8 cellular contexts compared by ENCODE assay signal in genomic region chr14:36520601-36521525, GRCh38. TPM values are rescaled to one million over a fixed set of nuclear protein-coding genes. Genes with fewer than 3 reads are reported as not detected.
DNase-seq lines count a peak whose midpoint lies in the region; ATAC-seq and TF ChIP-seq lines count a peak whose summit lies in the region.

No MANE protein-coding gene starts in this region.

- WGBS in H9 (ENCODE audit: extremely low coverage, insufficient read length, low lambda C conversion rate) = no CpG with 5 or more reads among the region's 63 CpGs
- 2% methylated on average over 62 of the region's 63 CpGs for WGBS in smooth muscle cell (ENCODE audit: low lambda C conversion rate)

- H3K27ac Mint-ChIP-seq in H9 = no peak overlapping the region

- H3K4me1 ChIP-seq in H9 (ENCODE audit: insufficient read depth, low read length) = no peaks in the 10 kb centered on the region
- H3K4me1 ChIP-seq in Panc1 (ENCODE audit: control insufficient read depth, insufficient read depth, low read length) = no peaks in the 10 kb centered on the region; the same call in 1 of the 2 replicates
- H3K4me1 ChIP-seq in smooth muscle cell (ENCODE audit: low read depth) = peaks cover 25% of the 10 kb centered on the region

- peak; percentile 64 for TF ChIP-seq CTCF in C4-2B (conservative IDR thresholded peaks at IDR 0.05)
- TF ChIP-seq CTCF in H9 (conservative IDR thresholded peaks at IDR 0.05) = peak; percentile 48
- TF ChIP-seq CTCF in Panc1 (IDR thresholded peaks at IDR 0.05) = peak; percentile 65
- TF ChIP-seq CTCF in smooth muscle cell (IDR thresholded peaks at IDR 0.05; ENCODE audit: borderline replicate concordance, insufficient read depth, poor library complexity, severe bottlenecking) = peak; percentile 27

- no peaks in the 10 kb centered on the region for H3K79me1 ChIP-seq in H9 (ENCODE audit: insufficient read depth, low read depth, low read length, poor library complexity, severe bottlenecking)

- peaks cover 2 to 7% of the 10 kb centered on the region in 2 experiments; a peak in 4 of 5 replicates for H3K9me3 Mint-ChIP-seq in H9

- intact Hi-C loops in Panc1 (cut with micrococcal nuclease; ENCODE audit: unreplicated experiment) = no loop called here

- peak; percentile 74 for DNase-seq in H9
- DNase-seq in Panc1 (ENCODE audit: low read depth, low spot score) = no peak
- DNase-seq in fibroblast of peridontal ligament (ENCODE audit: extremely low read depth) = peak; percentile 7
- DNase-seq in smooth muscle cell (lab: John Stamatoyannopoulos, UW; ENCODE audit: unreplicated experiment) = no peak
- DNase-seq in OCI-M2 (lab: John Stamatoyannopoulos, UW; ENCODE audit: unreplicated experiment) = no peak
- no peak for DNase-seq in anterior cingulate cortex (lab: John Stamatoyannopoulos, UW)

- H3K14ac ChIP-seq in H9 (ENCODE audit: insufficient read depth, low read length) = no peak overlapping the region

- H4K91ac ChIP-seq in H9 (ENCODE audit: insufficient read length, low read depth, low read length) = no peak overlapping the region

- H3K4me3 ChIP-seq in Panc1 (ENCODE audit: low read depth in 2 of 2, low read length in 2 of 2) (peak overlapping the region; percentile 33 to 46), smooth muscle cell (peak overlapping the region; percentile 17)

- no peak overlapping the region for H4K8ac ChIP-seq in H9 (replicated peaks; ENCODE audit: insufficient read length, low read depth, low read length)

- H3F3A ChIP-seq in smooth muscle cell (ENCODE audit: low read depth) = no peaks in the 10 kb centered on the region

- no peak overlapping the region for H2AK5ac ChIP-seq in H9 (ENCODE audit: insufficient read length, low read length)

- H3K27me3 Mint-ChIP-seq in H9 (ENCODE audit: low read depth) = peaks cover 98% of the 10 kb centered on the region

- H3K4me1 Mint-ChIP-seq in H9 = peaks cover 11 to 30% of the 10 kb centered on the region in 2 experiments

- H3K27me3 ChIP-seq in H9 (ENCODE audit: insufficient read depth, low read length) (peaks cover 91% of the 10 kb centered on the region), Panc1 (ENCODE audit: control insufficient read depth, insufficient read depth, low read length) (peaks cover 2% of the 10 kb centered on the region; the same call in 1 of the 2 replicates), smooth muscle cell (ENCODE audit: low read depth) (peaks cover 100% of the 10 kb centered on the region)

- H4K5ac ChIP-seq in H9 (ENCODE audit: insufficient read length, low read depth, low read length) = no peak overlapping the region

- H2AFZ ChIP-seq in H9 (ENCODE audit: low read length) = no peak overlapping the region
- no peak overlapping the region for H2AFZ ChIP-seq in smooth muscle cell (ENCODE audit: low read depth)

- H3T11ph ChIP-seq in H9 (ENCODE audit: low read length) = no peak overlapping the region

- H2BK12ac ChIP-seq in H9 (ENCODE audit: insufficient read length, low read depth, low read length) = no peak overlapping the region

- no peak overlapping the region for H2BK5ac ChIP-seq in H9 (ENCODE audit: insufficient read length, low read length)

- H2BK120ac ChIP-seq in H9 (ENCODE audit: low read depth, low read length, poor library complexity, severe bottlenecking) = no peak overlapping the region

- H3K79me2 ChIP-seq in H9 (ENCODE audit: insufficient read depth, low read length) (no peaks in the 10 kb centered on the region), smooth muscle cell (ENCODE audit: low read depth) (no peaks in the 10 kb centered on the region)

- peaks cover 7% of the 10 kb centered on the region for H3K23me2 ChIP-seq in H9 (ENCODE audit: insufficient read length, low read depth, low read length, poor library complexity, severe bottlenecking)

- H3K36me3 Mint-ChIP-seq in H9 (ENCODE audit: insufficient read depth in 1 of 3, low read depth in 3 of 3) = peaks cover 0 to 2% (median 0%) of the 10 kb centered on the region in 3 experiments; a peak in 1 of 7 replicates

- peak overlapping the region; percentile 11 for H3K4me2 ChIP-seq in H9 (ENCODE audit: insufficient read depth, insufficient read length, low read length)
- peak overlapping the region; percentile 78 for H3K4me2 ChIP-seq in smooth muscle cell

- H3K23ac ChIP-seq in H9 (ENCODE audit: insufficient read length, low read depth, low read length) = no peak overlapping the region

- CTCF ChIA-PET in Panc1 (lab: Charles Lee) = interaction anchor here (0.5 kb wide), 1 partner anchor 33 kb away, joined by 7 read pairs; no protein-coding TSS in a partner anchor

- peak overlapping the region in 1 of 2 experiments; percentile 77; a peak in 3 of 5 replicates for H3K4me3 Mint-ChIP-seq in H9

- no TSS peak for BruUV-seq in Panc1 (replicated peaks; lab: Mats Ljungman, UMichigan)

- no peak overlapping the region for H2BK15ac ChIP-seq in H9 (ENCODE audit: low read depth, low read length)

- H3K56ac ChIP-seq in H9 (ENCODE audit: insufficient read length, low read depth, low read length) = no peak overlapping the region

- POLR2A ChIA-PET in Panc1 (lab: Charles Lee) = no interaction called here

- H3K9me3 ChIP-seq in H9 (ENCODE audit: control insufficient read depth, low read depth, low read length) (no peaks in the 10 kb centered on the region), Panc1 (ENCODE audit: control insufficient read depth, insufficient read depth, low read depth, low read length) (no peaks in the 10 kb centered on the region), smooth muscle cell (replicated peaks; ENCODE audit: low read depth) (no peaks in the 10 kb centered on the region)

- H3K4ac ChIP-seq in H9 (ENCODE audit: low read depth, low read length) = no peak overlapping the region

- ATAC-seq in Panc1 (peak; percentile 90), GM21390 (IDR thresholded peaks at IDR 0.05; ENCODE audit: unreplicated experiment) (no peak)

- H3K27ac ChIP-seq in C4-2B (no peak overlapping the region), H9 (ENCODE audit: insufficient read length, low read depth, low read length) (no peak overlapping the region), Panc1 (ENCODE audit: low read length) (no peak overlapping the region), smooth muscle cell (ENCODE audit: low read depth) (no peak overlapping the region)

- H4K20me1 ChIP-seq in H9 (ENCODE audit: control insufficient read depth, insufficient read depth, insufficient read length) (no peaks in the 10 kb centered on the region), smooth muscle cell (ENCODE audit: low read depth) (no peaks in the 10 kb centered on the region)

- no peak overlapping the region for H2BK20ac ChIP-seq in H9 (ENCODE audit: low read depth, low read length, poor library complexity, severe bottlenecking)

- in situ Hi-C loops in Panc1 (cut with HindIII; ENCODE audit: low pct_unique_long_range_greater_than_20kb, low sequenced_read_pairs) = no loop called here

- H3K36me3 ChIP-seq in Panc1 (ENCODE audit: control insufficient read depth, insufficient read depth, low read length) (no peaks in the 10 kb centered on the region), smooth muscle cell (ENCODE audit: low read depth) (no peaks in the 10 kb centered on the region)

- H3K9ac ChIP-seq in H9 (ENCODE audit: extremely low read depth, insufficient read length, low read length) = no peak overlapping the region
- no peak overlapping the region for H3K9ac ChIP-seq in smooth muscle cell (ENCODE audit: low read depth)

- no peak overlapping the region for H3K18ac ChIP-seq in H9 (ENCODE audit: insufficient read length, low read depth, low read length)

RNA-seq across cellular contexts. Expression of gene NKX2-1, which starts 0.8 kb away (rescaled TPM):
- total RNA-seq in H9 (2021) (not detected in 2 replicates), Panc1 (2021; ENCODE audit: unreplicated experiment) (0.13 TPM), smooth muscle cell (not detected in 2 replicates)
- polyA plus RNA-seq in Panc1 (2012; ENCODE audit: insufficient read length) = not detected
- not detected in 2 replicates for polyA plus RNA-seq in smooth muscle cell

Comparison
In these comparisons a context has a peak if more than half of its experiments do, and no peak if none do; other contexts are left out.
1. DNase-seq: peak in H9 (single experiment) and fibroblast of peridontal ligament (single experiment); none in Panc1 (single experiment), smooth muscle cell (single experiment), OCI-M2 (single experiment) and anterior cingulate cortex (0 of 58).
2. Peak in every context shown above with its lines, with median percentiles within 50 percentile points of each other: CTCF ChIP-seq.